In genomic region chr1:235325139-235325538, GRCh38 we compare ENCODE assay signal across 11 cellular contexts. TPM values are rescaled to one million over a fixed set of nuclear protein-coding genes. Genes with fewer than 3 reads are reported as not detected.
A peak's percentile ranks its signal among the peaks of the same experiment; 100 is the strongest.
DNase-seq lines count a peak whose midpoint lies in the region; ATAC-seq, FAIRE-seq and TF ChIP-seq lines count a peak whose summit lies in the region.
"Had no signal": no experiment of that assay in that cellular context is flagged by ENCODE, and none has a peak within 500 bp of the region (broad histone marks: within the 10 kb centered on the region; RNA-seq: fewer than 3 reads in every experiment).

No MANE protein-coding gene starts in this region.

- no peak for TF ChIP-seq POLR2A in GM12878 (IDR thresholded peaks at IDR 0.05; ENCODE audit: low read depth, low read length)

- H3K4me3 ChIP-seq in AG04450 (ENCODE audit: low read depth, low read length) (peak overlapping the region; percentile 23), HL-60 (replicated peaks; ENCODE audit: insufficient read depth, low read length) (0 out of 2 replicates have a peak overlapping the region, but pooled peaks have one; percentile 6), GM12878 (peak overlapping the region; percentile 84), mucosa of stomach (ENCODE audit: low read length) (no peak overlapping the region)

- no peaks in the 10 kb centered on the region; the same call in 1 of the 2 replicates for H3K9me3 ChIP-seq in AG04450 (ENCODE audit: control insufficient read depth, insufficient read depth, low read length)
- H3K9me3 ChIP-seq in GM12878 (replicated peaks; ENCODE audit: control insufficient read depth, insufficient read depth, low read length), result no peaks in the 10 kb centered on the region; the same call in 2 of the 3 replicates
- H3K9me3 ChIP-seq in mucosa of stomach (ENCODE audit: control insufficient read depth, low read length), result no peaks in the 10 kb centered on the region
- H3K9me3 ChIP-seq: testis had no signal

- peak overlapping the region; percentile 86 for H3K4me2 ChIP-seq in GM12878 (ENCODE audit: control insufficient read depth, insufficient read depth)

- intact Hi-C loops in GM12878 (cut with micrococcal nuclease; ENCODE audit: unreplicated experiment), result loop anchor here (5.0 kb wide), 2 partner anchors 177 to 198 kb away; partner anchors contain the start of genes B3GALNT2 and TOMM20

- TF ChIP-seq CTCF in AG04450 (IDR thresholded peaks at IDR 0.05; ENCODE audit: low read depth, low read length) (no peak), HL-60 (IDR thresholded peaks at IDR 0.05; ENCODE audit: insufficient read depth, low read length) (no peak), GM12878 (IDR thresholded peaks at IDR 0.05 in 2 of 3, conservative IDR thresholded peaks at IDR 0.05 in 1 of 3; ENCODE audit: control insufficient read depth in 2 of 3, extremely low read depth in 1 of 3, insufficient read depth in 1 of 3, low read depth in 3 of 3, low read length in 3 of 3) (no peak)

- DNase-seq in AG04450 (ENCODE audit: low read depth, low spot score) (no peak), HL-60 (ENCODE audit: low read depth in 1 of 2, low spot score in 1 of 2) (no peak), GM12878 (ENCODE audit: low read depth, low spot score) (no peak), mesenteric fat pad (ENCODE audit: low spot score) (no peak), HEK293T (ENCODE audit: extremely low spot score) (no peak)
- DNase-seq: DMS79, right cardiac atrium, testis had no signal

- POLR2A ChIA-PET in AG04450 (lab: Yijun Ruan, JAX), result no interaction called here
- POLR2A ChIA-PET in GM12878 (lab: Charles Lee), result interaction anchor here (1.0 to 3.5 kb wide), 7 partner anchors 7 to 67 kb away, joined by 3 to 16 read pairs (median 5); no protein-coding TSS in a partner anchor
- POLR2A ChIA-PET in HEK293T (lab: Yijun Ruan, JAX), result interaction anchor here (1.1 kb wide), 1 partner anchor 70 kb away, joined by 3 read pairs; no protein-coding TSS in a partner anchor

- no TSS peak for BruUV-seq in GM12878 (replicated peaks; lab: Mats Ljungman, UMichigan)

- H3K4me1 ChIP-seq in GM12878 (ENCODE audit: control insufficient read depth, insufficient read depth, low read length) (no peaks in the 10 kb centered on the region), mucosa of stomach (ENCODE audit: control insufficient read depth, insufficient read depth, low read length) (peaks cover 5% of the 10 kb centered on the region)

- WGBS in GM12878 (ENCODE audit: insufficient coverage, insufficient replicate concordance, low lambda C conversion rate, missing lambda C conversion rate), result 3% methylated on average over 3 of the region's 3 CpGs

- in situ Hi-C loops in GM12878 (cut with MboI), result no loop called here

- CTCF ChIA-PET in AG04450 (lab: Charles Lee) (interaction anchor here (0.6 to 3.0 kb wide), 2 partner anchors 22 to 91 kb away, joined by 4 to 21 read pairs; no protein-coding TSS in a partner anchor), GM12878 (lab: Yijun Ruan, JAX) (interaction anchor here (0.7 to 2.8 kb wide), 5 partner anchors 12 to 92 kb away, joined by 3 to 16 read pairs (median 5); no protein-coding TSS in a partner anchor), HEK293T (lab: Yijun Ruan, JAX) (interaction anchor here (1.0 kb wide), 1 partner anchor 10 kb away, joined by 3 read pairs; no protein-coding TSS in a partner anchor)

- TF ChIP-seq EP300 in GM12878 (IDR thresholded peaks at IDR 0.05; ENCODE audit: borderline replicate concordance in 1 of 2, control insufficient read depth in 1 of 2, low read depth in 2 of 2, low read length in 2 of 2), result no peak

- no peak for ATAC-seq in GM12878
- no peak for ATAC-seq in GM21515 (IDR thresholded peaks at IDR 0.05; ENCODE audit: unreplicated experiment)
- ATAC-seq in GM18520 (IDR thresholded peaks at IDR 0.05; ENCODE audit: unreplicated experiment), result no peak
- ATAC-seq: right cardiac atrium had no signal

- H3K27me3 ChIP-seq in AG04450 (ENCODE audit: control insufficient read depth, insufficient read depth, low read length) (no peaks in the 10 kb centered on the region), HL-60 (ENCODE audit: insufficient read depth, poor library complexity, severe bottlenecking) (no peaks in the 10 kb centered on the region), GM12878 (replicated peaks in 1 of 2; ENCODE audit: control insufficient read depth in 2 of 2, insufficient read depth in 2 of 2, low read length in 1 of 2) (no peaks in the 10 kb centered on the region), mucosa of stomach (ENCODE audit: control insufficient read depth, insufficient read depth, low read length) (no peaks in the 10 kb centered on the region)
- H3K27me3 ChIP-seq: testis had no signal

- peaks cover 7% of the 10 kb centered on the region for H4K20me1 ChIP-seq in GM12878 (ENCODE audit: control insufficient read depth, insufficient read depth)

- peaks cover 1 to 7% of the 10 kb centered on the region in 2 experiments; a peak in 2 of 4 replicates for H3K36me3 ChIP-seq in GM12878 (ENCODE audit: control insufficient read depth in 2 of 2, insufficient read depth in 2 of 2, low read length in 1 of 2)
- no peaks in the 10 kb centered on the region for H3K36me3 ChIP-seq in mucosa of stomach (ENCODE audit: control insufficient read depth, insufficient read depth, low read length)

- H3K9ac ChIP-seq in GM12878 (ENCODE audit: control insufficient read depth, insufficient read depth, low read length), result peak overlapping the region; percentile 96
- peak overlapping the region; percentile 49 for H3K9ac ChIP-seq in mucosa of stomach (ENCODE audit: low read length)

- H3K79me2 ChIP-seq in GM12878 (ENCODE audit: control insufficient read depth, insufficient read depth, low read length), result peaks cover 82% of the 10 kb centered on the region

- RAD21 ChIA-PET in GM12878 (lab: Charles Lee; ENCODE audit: unreplicated experiment), result interaction anchor here (0.7 to 2.9 kb wide), 6 partner anchors 11 to 517 kb away, joined by 3 to 15 read pairs (median 3); no protein-coding TSS in a partner anchor

- SMC1A ChIA-PET in GM12878 (lab: Charles Lee; ENCODE audit: uncharacterized antibody, unreplicated experiment), result interaction anchor here (0.8 to 4.3 kb wide), 13 partner anchors 11 to 98 kb away, joined by 3 to 21 read pairs (median 5); no protein-coding TSS in a partner anchor

- H3K27ac ChIP-seq in AG04450 (ENCODE audit: low read depth, low read length) (no peak overlapping the region), HL-60 (replicated peaks) (no peak overlapping the region), GM12878 (ENCODE audit: control insufficient read depth, insufficient read depth) (peak overlapping the region; percentile 2; the same call in 1 of the 2 replicates)

- H2AFZ ChIP-seq in GM12878 (ENCODE audit: control insufficient read depth, low read depth, low read length), result no peak overlapping the region

- no peak for TF ChIP-seq RAD21 in GM12878 (IDR thresholded peaks at IDR 0.05; ENCODE audit: insufficient read depth, low read depth, low read length)

- FAIRE-seq in GM12878 (lab: Jason Lieb, UNC), result no peak

RNA-seq across cellular contexts. Expression of gene ARID4B, which starts 2.8 kb away (rescaled TPM):
- 13.3 and 15.6 TPM in 2 replicates for polyA plus RNA-seq in AG04450 (2011; rRNA removed)
- 23.0 and 34.2 TPM in 2 replicates for polyA minus RNA-seq in AG04450 (2011; rRNA and poly(A)+ RNA removed)
- 205 and 208 TPM in 2 replicates for total RNA-seq in GM12878 (2013; cell fraction: nucleolus; rRNA removed)
- 30.8 and 32.3 TPM in 2 replicates for total RNA-seq in GM12878 (2014; rRNA removed)
- total RNA-seq in GM12878 (2014; rRNA removed; fragmentation: Illumina TruSeq; extraction: Trizol), result 39.1 and 40.7 TPM in 2 replicates
- total RNA-seq in GM12878 (2021), result 25.2 and 29.9 TPM in 2 replicates
- polyA plus RNA-seq in GM12878 (2011; ENCODE audit: low read depth), result 14.4 TPM
- 20.8 and 38.1 TPM in 2 replicates for polyA plus RNA-seq in GM12878 (2011; rRNA removed)
- 6.9 and 7.6 TPM in 2 replicates for polyA plus RNA-seq in GM12878 (2011; cell fraction: cytosol; rRNA removed)
- polyA plus RNA-seq in GM12878 (2011; cell fraction: nucleus; rRNA removed), result 27.7 and 28.1 TPM in 2 replicates
- 18.1 and 21.5 TPM in 2 replicates for polyA plus RNA-seq in GM12878 (2012)
- 26.1 and 37.4 TPM in 2 replicates for polyA plus RNA-seq in GM12878 (2014; fragmentation: Illumina TruSeq; extraction: Trizol)
- 10 to 100 TPM; 13.6 to 19.1 TPM for polyA plus RNA-seq in GM12878 (2014; fragmentation: Nextera tagmentation; extraction: Ambion mirVana)
- polyA plus RNA-seq in GM12878 (2014; rRNA removed), result 16.1 and 16.9 TPM in 2 replicates
- polyA plus RNA-seq in GM12878 (2016; fragmentation: Nextera tagmentation; extraction: Ambion mirVana), result 10 to 100 TPM; 31.7 to 33.1 TPM
- polyA minus RNA-seq in GM12878 (2011; rRNA and poly(A)+ RNA removed), result 30.9 and 49.3 TPM in 2 replicates
- polyA minus RNA-seq in GM12878 (2011; cell fraction: cytosol; rRNA and poly(A)+ RNA removed), result 10.4 and 12.1 TPM in 2 replicates
- 34.6 and 72.5 TPM in 2 replicates for polyA minus RNA-seq in GM12878 (2011; cell fraction: nucleus; rRNA and poly(A)+ RNA removed)
- total RNA-seq in mesenteric fat pad, result 25.2 TPM

RNA-seq across cellular contexts. Expression of gene GGPS1, which starts 3.2 kb away (rescaled TPM):
- polyA plus RNA-seq in AG04450 (2011; rRNA removed), result 37.4 and 45.2 TPM in 2 replicates
- polyA minus RNA-seq in AG04450 (2011; rRNA and poly(A)+ RNA removed), result 20.8 and 23.8 TPM in 2 replicates
- total RNA-seq in GM12878 (2013; cell fraction: nucleolus; rRNA removed), result 8.5 and 8.7 TPM in 2 replicates
- 14.2 and 15.1 TPM in 2 replicates for total RNA-seq in GM12878 (2014; rRNA removed)
- 15.7 TPM in 2 replicates for total RNA-seq in GM12878 (2014; rRNA removed; fragmentation: Illumina TruSeq; extraction: Trizol)
- 19.6 and 21.3 TPM in 2 replicates for total RNA-seq in GM12878 (2021)
- 6.9 TPM for polyA plus RNA-seq in GM12878 (2011; ENCODE audit: low read depth)
- 33.5 and 48.5 TPM in 2 replicates for polyA plus RNA-seq in GM12878 (2011; rRNA removed)
- 16.9 and 20.6 TPM in 2 replicates for polyA plus RNA-seq in GM12878 (2011; cell fraction: cytosol; rRNA removed)
- 8.9 and 9.6 TPM in 2 replicates for polyA plus RNA-seq in GM12878 (2011; cell fraction: nucleus; rRNA removed)
- polyA plus RNA-seq in GM12878 (2012), result 10.3 and 16.9 TPM in 2 replicates
- polyA plus RNA-seq in GM12878 (2014; fragmentation: Illumina TruSeq; extraction: Trizol), result 23.3 and 24.7 TPM in 2 replicates
- 10 to 100 TPM; 28.9 to 36.0 TPM for polyA plus RNA-seq in GM12878 (2014; fragmentation: Nextera tagmentation; extraction: Ambion mirVana)
- polyA plus RNA-seq in GM12878 (2014; rRNA removed), result 17.3 and 19.4 TPM in 2 replicates
- 10 to 100 TPM; 25.8 to 29.2 TPM for polyA plus RNA-seq in GM12878 (2016; fragmentation: Nextera tagmentation; extraction: Ambion mirVana)
- 18.0 and 20.7 TPM in 2 replicates for polyA minus RNA-seq in GM12878 (2011; rRNA and poly(A)+ RNA removed)
- polyA minus RNA-seq in GM12878 (2011; cell fraction: cytosol; rRNA and poly(A)+ RNA removed), result 8.4 and 11.1 TPM in 2 replicates
- 2.7 and 3.1 TPM in 2 replicates for polyA minus RNA-seq in GM12878 (2011; cell fraction: nucleus; rRNA and poly(A)+ RNA removed)
- 31.2 TPM for total RNA-seq in mesenteric fat pad

RNA-seq across cellular contexts. Expression of gene TBCE, which starts 42.1 kb away (rescaled TPM):
- polyA plus RNA-seq in AG04450 (2011; rRNA removed), result 29.9 and 36.5 TPM in 2 replicates
- 15.1 and 17.7 TPM in 2 replicates for polyA minus RNA-seq in AG04450 (2011; rRNA and poly(A)+ RNA removed)
- total RNA-seq in GM12878 (2013; cell fraction: nucleolus; rRNA removed), result 47.6 and 50.0 TPM in 2 replicates
- total RNA-seq in GM12878 (2014; rRNA removed), result 25.3 and 26.1 TPM in 2 replicates
- 32.7 and 34.0 TPM in 2 replicates for total RNA-seq in GM12878 (2014; rRNA removed; fragmentation: Illumina TruSeq; extraction: Trizol)
- total RNA-seq in GM12878 (2021), result 19.7 and 22.7 TPM in 2 replicates
- polyA plus RNA-seq in GM12878 (2011; ENCODE audit: low read depth), result 9.9 TPM
- polyA plus RNA-seq in GM12878 (2011; rRNA removed), result 30.6 and 36.6 TPM in 2 replicates
- polyA plus RNA-seq in GM12878 (2011; cell fraction: cytosol; rRNA removed), result 12.9 and 16.2 TPM in 2 replicates
- polyA plus RNA-seq in GM12878 (2011; cell fraction: nucleus; rRNA removed), result 20.5 and 24.0 TPM in 2 replicates
- 20.4 and 21.4 TPM in 2 replicates for polyA plus RNA-seq in GM12878 (2012)
- polyA plus RNA-seq in GM12878 (2014; fragmentation: Illumina TruSeq; extraction: Trizol), result 31.0 and 46.5 TPM in 2 replicates
- 10 to 100 TPM; 22.7 to 27.8 TPM for polyA plus RNA-seq in GM12878 (2014; fragmentation: Nextera tagmentation; extraction: Ambion mirVana)
- 24.2 and 26.3 TPM in 2 replicates for polyA plus RNA-seq in GM12878 (2014; rRNA removed)
- 10 to 100 TPM; 39.3 to 48.7 TPM for polyA plus RNA-seq in GM12878 (2016; fragmentation: Nextera tagmentation; extraction: Ambion mirVana)
- polyA minus RNA-seq in GM12878 (2011; rRNA and poly(A)+ RNA removed), result 14.7 and 18.5 TPM in 2 replicates
- polyA minus RNA-seq in GM12878 (2011; cell fraction: cytosol; rRNA and poly(A)+ RNA removed), result 6.9 and 10.0 TPM in 2 replicates
- 10.0 and 21.5 TPM in 2 replicates for polyA minus RNA-seq in GM12878 (2011; cell fraction: nucleus; rRNA and poly(A)+ RNA removed)
- total RNA-seq in mesenteric fat pad, result 27.4 TPM
